In the genomic region with DNA sequence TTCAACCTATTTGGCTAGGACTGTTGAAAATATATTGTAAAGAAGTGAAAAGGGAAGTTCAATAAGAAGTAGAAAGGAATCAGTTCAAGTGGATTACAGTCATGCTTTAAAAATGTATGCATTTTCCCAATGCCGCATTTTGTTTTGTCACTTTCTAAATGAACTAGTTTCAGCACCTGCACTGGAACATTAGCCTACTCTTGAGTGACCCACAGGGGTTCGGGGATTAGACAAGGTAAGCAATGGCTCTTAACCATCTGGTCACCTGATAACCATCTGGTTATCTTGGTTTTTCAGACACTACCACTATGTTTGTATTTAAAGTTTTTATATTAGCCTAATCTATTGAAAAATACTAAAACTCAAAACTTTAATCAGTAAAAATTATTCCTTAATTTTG, we compare ENCODE assay signal across 1 cellular context.
TF ChIP-seq lines count a peak whose summit lies in the region.

No MANE protein-coding gene starts in this region.

TF ChIP-seq in K562, 482 proteins besides CTCF, POLR2A, EP300 and RAD21 (continued from another document and continues in another):
- TF ChIP-seq JUN (IDR thresholded peaks at IDR 0.05; ENCODE audit: borderline replicate concordance, low read depth, low read length) = no peak
- no peak for TF ChIP-seq JUN (CRISPR knock-in tag; IDR thresholded peaks at IDR 0.05; ENCODE audit: borderline replicate concordance)
- TF ChIP-seq ZNF24 (IDR thresholded peaks at IDR 0.05) = no peak
- no peak for TF ChIP-seq NBN (IDR thresholded peaks at IDR 0.05; ENCODE audit: low read depth)
- TF ChIP-seq, protein P1, sequence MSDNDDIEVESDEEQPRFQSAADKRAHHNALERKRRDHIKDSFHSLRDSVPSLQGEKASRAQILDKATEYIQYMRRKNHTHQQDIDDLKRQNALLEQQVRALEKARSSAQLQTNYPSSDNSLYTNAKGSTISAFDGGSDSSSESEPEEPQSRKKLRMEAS (CRISPR knock-in tag; IDR thresholded peaks at IDR 0.05) = no peak
- no peak for TF ChIP-seq MCM7 (IDR thresholded peaks at IDR 0.05)
- TF ChIP-seq NR1H2 (CRISPR knock-in tag; IDR thresholded peaks at IDR 0.05) = no peak
- TF ChIP-seq NR2C1 (IDR thresholded peaks at IDR 0.05) = 0 out of 2 replicates have a peak, but pooled peaks have one; percentile 20
- TF ChIP-seq NR2C1 (tag; IDR thresholded peaks at IDR 0.05) = no peak
- TF ChIP-seq SNIP1 (IDR thresholded peaks at IDR 0.05; ENCODE audit: low read depth) = no peak
- no peak for TF ChIP-seq HDAC3 (IDR thresholded peaks at IDR 0.05; ENCODE audit: borderline replicate concordance, partially characterized antibody)
- peak; percentile 72 for TF ChIP-seq FOSL1 (tag; conservative IDR thresholded peaks at IDR 0.05)
- TF ChIP-seq ZNF324 (CRISPR knock-in tag; IDR thresholded peaks at IDR 0.05) = no peak
- TF ChIP-seq ZBED1 (IDR thresholded peaks at IDR 0.05) = no peak
- no peak for TF ChIP-seq PHF8 (IDR thresholded peaks at IDR 0.05; ENCODE audit: borderline replicate concordance, low read length)
- TF ChIP-seq, protein P2, sequence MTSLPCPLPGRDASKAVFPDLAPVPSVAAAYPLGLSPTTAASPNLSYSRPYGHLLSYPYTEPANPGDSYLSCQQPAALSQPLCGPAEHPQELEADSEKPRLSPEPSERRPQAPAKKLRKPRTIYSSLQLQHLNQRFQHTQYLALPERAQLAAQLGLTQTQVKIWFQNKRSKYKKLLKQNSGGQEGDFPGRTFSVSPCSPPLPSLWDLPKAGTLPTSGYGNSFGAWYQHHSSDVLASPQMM (CRISPR knock-in tag; IDR thresholded peaks at IDR 0.05) = no peak
- TF ChIP-seq RBM39 (optimal IDR thresholded peaks at IDR 0.05; ENCODE audit: low read depth, low read length) = no peak
- TF ChIP-seq, protein P3, sequence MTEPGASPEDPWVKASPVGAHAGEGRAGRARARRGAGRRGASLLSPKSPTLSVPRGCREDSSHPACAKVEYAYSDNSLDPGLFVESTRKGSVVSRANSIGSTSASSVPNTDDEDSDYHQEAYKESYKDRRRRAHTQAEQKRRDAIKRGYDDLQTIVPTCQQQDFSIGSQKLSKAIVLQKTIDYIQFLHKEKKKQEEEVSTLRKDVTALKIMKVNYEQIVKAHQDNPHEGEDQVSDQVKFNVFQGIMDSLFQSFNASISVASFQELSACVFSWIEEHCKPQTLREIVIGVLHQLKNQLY (CRISPR knock-in tag; conservative IDR thresholded peaks at IDR 0.05) = no peak
- TF ChIP-seq RFX5 (IDR thresholded peaks at IDR 0.05; ENCODE audit: low read depth, low read length) = no peak
- no peak for TF ChIP-seq RBM15 (IDR thresholded peaks at IDR 0.05; ENCODE audit: insufficient read depth, low read length)
- TF ChIP-seq RBM17 (IDR thresholded peaks at IDR 0.05; ENCODE audit: borderline replicate concordance, low read depth, low read length) = no peak
- peak; percentile 87 for TF ChIP-seq TCF3 (CRISPR knock-in tag; IDR thresholded peaks at IDR 0.05)
- TF ChIP-seq CCNT2 (IDR thresholded peaks at IDR 0.05; ENCODE audit: borderline replicate concordance, extremely low read depth, insufficient read length, low read depth, low read length) = peak; percentile 34
- TF ChIP-seq TAL1 (IDR thresholded peaks at IDR 0.05) = peak; percentile 94
- no peak for TF ChIP-seq ZSCAN32 (CRISPR knock-in tag; IDR thresholded peaks at IDR 0.05)
- no peak for TF ChIP-seq PHF21A (IDR thresholded peaks at IDR 0.05; ENCODE audit: borderline replicate concordance, low read depth)
- TF ChIP-seq, protein P4, sequence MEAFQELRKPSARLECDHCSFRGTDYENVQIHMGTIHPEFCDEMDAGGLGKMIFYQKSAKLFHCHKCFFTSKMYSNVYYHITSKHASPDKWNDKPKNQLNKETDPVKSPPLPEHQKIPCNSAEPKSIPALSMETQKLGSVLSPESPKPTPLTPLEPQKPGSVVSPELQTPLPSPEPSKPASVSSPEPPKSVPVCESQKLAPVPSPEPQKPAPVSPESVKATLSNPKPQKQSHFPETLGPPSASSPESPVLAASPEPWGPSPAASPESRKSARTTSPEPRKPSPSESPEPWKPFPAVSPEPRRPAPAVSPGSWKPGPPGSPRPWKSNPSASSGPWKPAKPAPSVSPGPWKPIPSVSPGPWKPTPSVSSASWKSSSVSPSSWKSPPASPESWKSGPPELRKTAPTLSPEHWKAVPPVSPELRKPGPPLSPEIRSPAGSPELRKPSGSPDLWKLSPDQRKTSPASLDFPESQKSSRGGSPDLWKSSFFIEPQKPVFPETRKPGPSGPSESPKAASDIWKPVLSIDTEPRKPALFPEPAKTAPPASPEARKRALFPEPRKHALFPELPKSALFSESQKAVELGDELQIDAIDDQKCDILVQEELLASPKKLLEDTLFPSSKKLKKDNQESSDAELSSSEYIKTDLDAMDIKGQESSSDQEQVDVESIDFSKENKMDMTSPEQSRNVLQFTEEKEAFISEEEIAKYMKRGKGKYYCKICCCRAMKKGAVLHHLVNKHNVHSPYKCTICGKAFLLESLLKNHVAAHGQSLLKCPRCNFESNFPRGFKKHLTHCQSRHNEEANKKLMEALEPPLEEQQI (IDR thresholded peaks at IDR 0.05) = no peak
- TF ChIP-seq MCM3 (IDR thresholded peaks at IDR 0.05) = no peak
- TF ChIP-seq, protein P5, sequence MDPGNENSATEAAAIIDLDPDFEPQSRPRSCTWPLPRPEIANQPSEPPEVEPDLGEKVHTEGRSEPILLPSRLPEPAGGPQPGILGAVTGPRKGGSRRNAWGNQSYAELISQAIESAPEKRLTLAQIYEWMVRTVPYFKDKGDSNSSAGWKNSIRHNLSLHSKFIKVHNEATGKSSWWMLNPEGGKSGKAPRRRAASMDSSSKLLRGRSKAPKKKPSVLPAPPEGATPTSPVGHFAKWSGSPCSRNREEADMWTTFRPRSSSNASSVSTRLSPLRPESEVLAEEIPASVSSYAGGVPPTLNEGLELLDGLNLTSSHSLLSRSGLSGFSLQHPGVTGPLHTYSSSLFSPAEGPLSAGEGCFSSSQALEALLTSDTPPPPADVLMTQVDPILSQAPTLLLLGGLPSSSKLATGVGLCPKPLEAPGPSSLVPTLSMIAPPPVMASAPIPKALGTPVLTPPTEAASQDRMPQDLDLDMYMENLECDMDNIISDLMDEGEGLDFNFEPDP (CRISPR knock-in tag; IDR thresholded peaks at IDR 0.05) = no peak
- TF ChIP-seq KLF13 (tag; IDR thresholded peaks at IDR 0.05; ENCODE audit: borderline replicate concordance, low read depth) = no peak
- peak; percentile 59; the same call in 1 of the 2 replicates for TF ChIP-seq ADNP (tag; IDR thresholded peaks at IDR 0.05)
- TF ChIP-seq HDAC2 (IDR thresholded peaks at IDR 0.05) = peak; percentile 46; the same call in 1 of the 2 replicates
- TF ChIP-seq, protein P6, sequence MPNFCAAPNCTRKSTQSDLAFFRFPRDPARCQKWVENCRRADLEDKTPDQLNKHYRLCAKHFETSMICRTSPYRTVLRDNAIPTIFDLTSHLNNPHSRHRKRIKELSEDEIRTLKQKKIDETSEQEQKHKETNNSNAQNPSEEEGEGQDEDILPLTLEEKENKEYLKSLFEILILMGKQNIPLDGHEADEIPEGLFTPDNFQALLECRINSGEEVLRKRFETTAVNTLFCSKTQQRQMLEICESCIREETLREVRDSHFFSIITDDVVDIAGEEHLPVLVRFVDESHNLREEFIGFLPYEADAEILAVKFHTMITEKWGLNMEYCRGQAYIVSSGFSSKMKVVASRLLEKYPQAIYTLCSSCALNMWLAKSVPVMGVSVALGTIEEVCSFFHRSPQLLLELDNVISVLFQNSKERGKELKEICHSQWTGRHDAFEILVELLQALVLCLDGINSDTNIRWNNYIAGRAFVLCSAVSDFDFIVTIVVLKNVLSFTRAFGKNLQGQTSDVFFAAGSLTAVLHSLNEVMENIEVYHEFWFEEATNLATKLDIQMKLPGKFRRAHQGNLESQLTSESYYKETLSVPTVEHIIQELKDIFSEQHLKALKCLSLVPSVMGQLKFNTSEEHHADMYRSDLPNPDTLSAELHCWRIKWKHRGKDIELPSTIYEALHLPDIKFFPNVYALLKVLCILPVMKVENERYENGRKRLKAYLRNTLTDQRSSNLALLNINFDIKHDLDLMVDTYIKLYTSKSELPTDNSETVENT (CRISPR knock-in tag; IDR thresholded peaks at IDR 0.05) = no peak
- TF ChIP-seq ZNF3 (CRISPR knock-in tag; IDR thresholded peaks at IDR 0.05) = no peak
- peak; percentile 47; the same call in 1 of the 2 replicates for TF ChIP-seq KLF16 (IDR thresholded peaks at IDR 0.05)
- TF ChIP-seq PHTF2 (CRISPR knock-in tag; IDR thresholded peaks at IDR 0.05) = no peak
- TF ChIP-seq, protein P7, sequence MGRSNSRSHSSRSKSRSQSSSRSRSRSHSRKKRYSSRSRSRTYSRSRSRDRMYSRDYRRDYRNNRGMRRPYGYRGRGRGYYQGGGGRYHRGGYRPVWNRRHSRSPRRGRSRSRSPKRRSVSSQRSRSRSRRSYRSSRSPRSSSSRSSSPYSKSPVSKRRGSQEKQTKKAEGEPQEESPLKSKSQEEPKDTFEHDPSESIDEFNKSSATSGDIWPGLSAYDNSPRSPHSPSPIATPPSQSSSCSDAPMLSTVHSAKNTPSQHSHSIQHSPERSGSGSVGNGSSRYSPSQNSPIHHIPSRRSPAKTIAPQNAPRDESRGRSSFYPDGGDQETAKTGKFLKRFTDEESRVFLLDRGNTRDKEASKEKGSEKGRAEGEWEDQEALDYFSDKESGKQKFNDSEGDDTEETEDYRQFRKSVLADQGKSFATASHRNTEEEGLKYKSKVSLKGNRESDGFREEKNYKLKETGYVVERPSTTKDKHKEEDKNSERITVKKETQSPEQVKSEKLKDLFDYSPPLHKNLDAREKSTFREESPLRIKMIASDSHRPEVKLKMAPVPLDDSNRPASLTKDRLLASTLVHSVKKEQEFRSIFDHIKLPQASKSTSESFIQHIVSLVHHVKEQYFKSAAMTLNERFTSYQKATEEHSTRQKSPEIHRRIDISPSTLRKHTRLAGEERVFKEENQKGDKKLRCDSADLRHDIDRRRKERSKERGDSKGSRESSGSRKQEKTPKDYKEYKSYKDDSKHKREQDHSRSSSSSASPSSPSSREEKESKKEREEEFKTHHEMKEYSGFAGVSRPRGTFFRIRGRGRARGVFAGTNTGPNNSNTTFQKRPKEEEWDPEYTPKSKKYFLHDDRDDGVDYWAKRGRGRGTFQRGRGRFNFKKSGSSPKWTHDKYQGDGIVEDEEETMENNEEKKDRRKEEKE (IDR thresholded peaks at IDR 0.05; ENCODE audit: borderline replicate concordance in 1 of 2, control insufficient read depth in 1 of 2, low read depth in 2 of 2, low read length in 1 of 2) = no peak
- peak; percentile 93 for TF ChIP-seq ARID1B (IDR thresholded peaks at IDR 0.05)
- TF ChIP-seq TRIM24 (IDR thresholded peaks at IDR 0.05) = peak; percentile 81; a peak in 3 of 4 replicates
- TF ChIP-seq, protein P8, sequence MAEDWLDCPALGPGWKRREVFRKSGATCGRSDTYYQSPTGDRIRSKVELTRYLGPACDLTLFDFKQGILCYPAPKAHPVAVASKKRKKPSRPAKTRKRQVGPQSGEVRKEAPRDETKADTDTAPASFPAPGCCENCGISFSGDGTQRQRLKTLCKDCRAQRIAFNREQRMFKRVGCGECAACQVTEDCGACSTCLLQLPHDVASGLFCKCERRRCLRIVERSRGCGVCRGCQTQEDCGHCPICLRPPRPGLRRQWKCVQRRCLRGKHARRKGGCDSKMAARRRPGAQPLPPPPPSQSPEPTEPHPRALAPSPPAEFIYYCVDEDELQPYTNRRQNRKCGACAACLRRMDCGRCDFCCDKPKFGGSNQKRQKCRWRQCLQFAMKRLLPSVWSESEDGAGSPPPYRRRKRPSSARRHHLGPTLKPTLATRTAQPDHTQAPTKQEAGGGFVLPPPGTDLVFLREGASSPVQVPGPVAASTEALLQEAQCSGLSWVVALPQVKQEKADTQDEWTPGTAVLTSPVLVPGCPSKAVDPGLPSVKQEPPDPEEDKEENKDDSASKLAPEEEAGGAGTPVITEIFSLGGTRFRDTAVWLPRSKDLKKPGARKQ (CRISPR knock-in tag; IDR thresholded peaks at IDR 0.05) = no peak
- 0 out of 2 replicates have a peak, but pooled peaks have one; percentile 49 for TF ChIP-seq GATAD2B (IDR thresholded peaks at IDR 0.05; ENCODE audit: borderline replicate concordance)
- no peak for TF ChIP-seq TGIF2 (CRISPR knock-in tag; IDR thresholded peaks at IDR 0.05)
- no peak for TF ChIP-seq NFRKB (IDR thresholded peaks at IDR 0.05; ENCODE audit: low read depth)
- peak; percentile 77 for TF ChIP-seq SMARCC2 (IDR thresholded peaks at IDR 0.05; ENCODE audit: low read depth)
- TF ChIP-seq RCOR1 (IDR thresholded peaks at IDR 0.05; ENCODE audit: borderline replicate concordance in 1 of 2, low read depth in 2 of 2, low read length in 2 of 2) = peak in 1 of 2 experiments; percentile 58; a peak in 2 of 4 replicates
- 0 out of 2 replicates have a peak, but pooled peaks have one; percentile 28 for TF ChIP-seq ZNF274 (IDR thresholded peaks at IDR 0.05; ENCODE audit: borderline replicate concordance, low read depth, low read length)
- TF ChIP-seq SP1 (CRISPR knock-in tag; IDR thresholded peaks at IDR 0.05) = no peak
- TF ChIP-seq PML (IDR thresholded peaks at IDR 0.05; ENCODE audit: low read length) = peak; percentile 93
- TF ChIP-seq ZKSCAN8 (CRISPR knock-in tag; IDR thresholded peaks at IDR 0.05) = no peak
- no peak for TF ChIP-seq ZNF408 (CRISPR knock-in tag; IDR thresholded peaks at IDR 0.05; ENCODE audit: low read depth)
